15 cellular contexts compared by ENCODE assay signal in genomic region chr11:95345651-95346050, GRCh38.
DNase-seq lines count a peak whose midpoint lies in the region; ATAC-seq, FAIRE-seq and TF ChIP-seq lines count a peak whose summit lies in the region.
"Had no signal": no experiment of that assay in that cellular context is flagged by ENCODE, and none has a peak within 500 bp of the region (broad histone marks: within the 10 kb centered on the region; RNA-seq: fewer than 3 reads in every experiment).

No MANE protein-coding gene starts in this region.

- FAIRE-seq in bronchial epithelial cell (lab: Jason Lieb, UNC) = no peak
- FAIRE-seq: D721Med, HepG2 had no signal

- peak; percentile 85 for ATAC-seq in GM21529 (IDR thresholded peaks at IDR 0.05; ENCODE audit: unreplicated experiment)
- ATAC-seq in HG03342 (IDR thresholded peaks at IDR 0.05; ENCODE audit: unreplicated experiment) = peak; percentile 77
- ATAC-seq: HepG2, T-helper 17 cell had no signal

- no peaks in the 10 kb centered on the region for H3K4me1 ChIP-seq in transverse colon

- no peak for TF ChIP-seq POLR2A in transverse colon (IDR thresholded peaks at IDR 0.05)

- peaks cover 0 to 9% of the 10 kb centered on the region in 2 donors for H3K9me3 ChIP-seq in transverse colon

- H3K27me3 ChIP-seq in bronchial epithelial cell (ENCODE audit: control insufficient read depth, insufficient read depth, low read length) (no peaks in the 10 kb centered on the region), transverse colon (no peaks in the 10 kb centered on the region), dorsolateral prefrontal cortex (no peaks in the 10 kb centered on the region)
- H3K27me3 ChIP-seq: cardiac muscle cell had no signal

- H3K4me3 ChIP-seq in bronchial epithelial cell (ENCODE audit: low read depth, low read length) = no peak overlapping the region
- no peak overlapping the region for H3K4me3 ChIP-seq in transverse colon
- no peak overlapping the region for H3K4me3 ChIP-seq in dorsolateral prefrontal cortex
- H3K4me3 ChIP-seq: cardiac muscle cell had no signal

- TF ChIP-seq CTCF in bronchial epithelial cell (IDR thresholded peaks at IDR 0.05; ENCODE audit: insufficient read depth, low read length, severe bottlenecking) (no peak), transverse colon (IDR thresholded peaks at IDR 0.05) (no peak), dorsolateral prefrontal cortex (IDR thresholded peaks at IDR 0.05 in 54 of 56, conservative IDR thresholded peaks at IDR 0.05 in 2 of 56; ENCODE audit: low read depth in 1 of 56, partially characterized antibody in 56 of 56) (no peak)

- in situ Hi-C loops in transverse colon (cut with MboI; ENCODE audit: low pct_ligation_motif_present in 1 of 4, low pct_unique_long_range_greater_than_20kb in 1 of 4, low sequenced_read_pairs in 3 of 4) = no loop called here

- H3K36me3 ChIP-seq in bronchial epithelial cell (ENCODE audit: control insufficient read depth, insufficient read depth, low read length) (no peaks in the 10 kb centered on the region), transverse colon (no peaks in the 10 kb centered on the region)
- H3K36me3 ChIP-seq: cardiac muscle cell had no signal

- peak; percentile 36 for DNase-seq in NOMO-1 treated with DMSO at 0.1 percent for 48 hours (lab: John Stamatoyannopoulos, UW; ENCODE audit: unreplicated experiment)
- DNase-seq in NOMO-1 treated with dmso at 0.1 percent for 144 hours (lab: John Stamatoyannopoulos, UW; ENCODE audit: unreplicated experiment) = no peak
- DNase-seq in bronchial epithelial cell (ENCODE audit: low read depth) = peak; percentile 29
- DNase-seq in transverse colon = no peak
- no peak for DNase-seq in activated CD4-positive, alpha-beta T cell treated with anti-CD3 and anti-CD28 coated beads, Interleukin-2, amount 50 U/mL, for 4 hours
- no peak for DNase-seq in dorsolateral prefrontal cortex
- DNase-seq: activated CD8-positive, alpha-beta memory T cell treated with anti-CD3 and anti-CD28 coated beads, Interleukin-2, amount 50 U/mL, for 48 hours; NCI-H187 treated with DMSO at 0.1 percent for 48 hours; T-helper 17 cell had no signal

- intact Hi-C loops in transverse colon (cut with DNase I; ENCODE audit: low total_unique reads) (no loop called here), dorsolateral prefrontal cortex (cut with DNase I) (no loop called here)

- H3K27ac ChIP-seq in transverse colon (no peak overlapping the region), dorsolateral prefrontal cortex (no peak overlapping the region)
- H3K27ac ChIP-seq: 22Rv1, cardiac muscle cell had no signal

- TF ChIP-seq EP300 in transverse colon (IDR thresholded peaks at IDR 0.05; ENCODE audit: low read depth) = no peak

Comparison
In these comparisons a context has a peak if more than half of its experiments do, and no peak if none do; other contexts are left out.
1. DNase-seq: peak in NOMO-1 treated with DMSO at 0.1 percent for 48 hours (single experiment) and bronchial epithelial cell (single experiment); none in NOMO-1 treated with dmso at 0.1 percent for 144 hours (single experiment), transverse colon (single experiment), activated CD4-positive, alpha-beta T cell treated with anti-CD3 and anti-CD28 coated beads, Interleukin-2, amount 50 U/mL, for 4 hours (0 of 2) and dorsolateral prefrontal cortex (0 of 10).